ENCODE assay signal across 8 cellular contexts in genomic region chr2:201452856-201453643, GRCh38. TPM values are rescaled to one million over a fixed set of nuclear protein-coding genes. Genes with fewer than 3 reads are reported as not detected.
DNase-seq lines count a peak whose midpoint lies in the region; ATAC-seq, FAIRE-seq and TF ChIP-seq lines count a peak whose summit lies in the region.

No MANE protein-coding gene starts in this region.

- no peaks in the 10 kb centered on the region for H3K27me3 ChIP-seq in HUES48 (ENCODE audit: control insufficient read depth, insufficient read depth, low read length)
- H3K27me3 ChIP-seq in breast epithelium = no peaks in the 10 kb centered on the region
- H3K27me3 ChIP-seq in muscle layer of duodenum (ENCODE audit: low read depth, low read length) = no peaks in the 10 kb centered on the region

- WGBS in A549 (ENCODE audit: missing lambda C conversion rate) = 91% methylated on average over 8 of the region's 8 CpGs

- no peak for TF ChIP-seq EP300 in A549 (IDR thresholded peaks at IDR 0.05)

- no peak overlapping the region for H3K9ac ChIP-seq in HUES48 (ENCODE audit: low read depth, low read length)

- ATAC-seq in A549 (no peak), HG02678 (IDR thresholded peaks at IDR 0.05; ENCODE audit: unreplicated experiment) (no peak), left colon (no peak)

- POLR2A ChIA-PET in A549 (lab: Yijun Ruan, JAX) = no interaction called here

- no peak for TF ChIP-seq RAD21 in A549 (conservative IDR thresholded peaks at IDR 0.05 in 1 of 2, IDR thresholded peaks at IDR 0.05 in 1 of 2)

- H3K36me3 ChIP-seq in HUES48 (ENCODE audit: control insufficient read depth, insufficient read depth, low read length) (no peaks in the 10 kb centered on the region), breast epithelium (no peaks in the 10 kb centered on the region), muscle layer of duodenum (ENCODE audit: control insufficient read depth in 1 of 2, insufficient read depth in 2 of 2, low read length in 2 of 2) (peaks cover 0 to 4% of the 10 kb centered on the region in 2 donors)

- peak overlapping the region; percentile 90 for H3K4me2 ChIP-seq in A549

- TF ChIP-seq POLR2A in A549 (IDR thresholded peaks at IDR 0.05; ENCODE audit: low read length) = no peak
- no peak for TF ChIP-seq POLR2A in breast epithelium (IDR thresholded peaks at IDR 0.05)

- H3K4me3 ChIP-seq in A549 (peak overlapping the region; percentile 80; the same call in 2 of the 3 replicates), HUES48 (ENCODE audit: low read depth, low read length) (peak overlapping the region; percentile 84), breast epithelium (peak overlapping the region; percentile 71 to 89 (median 77)), muscle layer of duodenum (ENCODE audit: low read depth in 1 of 2, low read length in 2 of 2) (peak overlapping the region; percentile 91 to 99)

- peaks cover 17% of the 10 kb centered on the region; the same call in 1 of the 3 replicates for H3K4me1 ChIP-seq in A549
- peaks cover 9% of the 10 kb centered on the region; the same call in 1 of the 2 replicates for H3K4me1 ChIP-seq in HUES48 (ENCODE audit: control insufficient read depth, insufficient read depth, low read length)
- peaks cover 0 to 8% of the 10 kb centered on the region in 2 donors for H3K4me1 ChIP-seq in breast epithelium
- peaks cover 0 to 24% of the 10 kb centered on the region in 2 donors for H3K4me1 ChIP-seq in muscle layer of duodenum (ENCODE audit: control insufficient read depth in 1 of 2, insufficient read depth in 2 of 2, low read length in 2 of 2)

- no peak for TF ChIP-seq CTCF in A549 (IDR thresholded peaks at IDR 0.05)
- no peak for TF ChIP-seq CTCF in breast epithelium (IDR thresholded peaks at IDR 0.05)

- H3K27ac ChIP-seq in A549 (no peak overlapping the region; a peak in 1 of 6 replicates), HUES48 (ENCODE audit: low read depth, low read length) (no peak overlapping the region), breast epithelium (no peak overlapping the region), muscle layer of duodenum (ENCODE audit: low read length) (peak overlapping the region; percentile 40)

- H3K9me3 ChIP-seq in A549 = no peaks in the 10 kb centered on the region
- no peaks in the 10 kb centered on the region for H3K9me3 ChIP-seq in HUES48 (ENCODE audit: control insufficient read depth, insufficient read depth, low read length)
- H3K9me3 ChIP-seq in breast epithelium = no peaks in the 10 kb centered on the region
- H3K9me3 ChIP-seq in muscle layer of duodenum (ENCODE audit: control insufficient read depth in 1 of 2, low read length in 2 of 2) = no peaks in the 10 kb centered on the region

- CTCF ChIA-PET in A549 (lab: Yijun Ruan, JAX) = interaction anchor here (1.5 to 1.7 kb wide), 2 partner anchors 15 to 221 kb away, joined by 5 to 6 read pairs; no protein-coding TSS in a partner anchor

- intact Hi-C loops in breast epithelium (cut with DNase I; ENCODE audit: low total_unique reads) (no loop called here), left colon (cut with DNase I, micrococcal nuclease) (no loop called here)

- FAIRE-seq in A549 (lab: Jason Lieb, UNC) = no peak

- no peak for DNase-seq in A549 (ENCODE audit: low read depth in 1 of 2, low spot score in 1 of 2)
- DNase-seq in breast epithelium (ENCODE audit: low spot score in 2 of 2) = no peak
- DNase-seq in NCI-H1436 (lab: John Stamatoyannopoulos, UW) = no peak
- no peak for DNase-seq in NOMO-1 treated with dmso at 0.1 percent for 144 hours (lab: John Stamatoyannopoulos, UW; ENCODE audit: unreplicated experiment)
- no peak for DNase-seq in left colon

TF ChIP-seq in A549, 52 proteins besides CTCF, POLR2A, EP300 and RAD21:
- TF ChIP-seq ZNF302 (CRISPR knock-in tag; IDR thresholded peaks at IDR 0.05) (no peak), JUN (IDR thresholded peaks at IDR 0.05) (no peak), KDM1A (IDR thresholded peaks at IDR 0.05; ENCODE audit: low read depth) (no peak), JUNB (IDR thresholded peaks at IDR 0.05) (no peak)
TF ChIP-seq in A549: peak in this region for 0.

RNA-seq across cellular contexts. Expression of gene STRADB, which starts 1.5 kb away (rescaled TPM):
- polyA plus RNA-seq in A549 (2011; rRNA removed) (29.0 and 34.4 TPM in 2 replicates), A549 (2017; fragmentation: RNase III; extraction: RNeasy Plus Mini Kit Qiagen cat#74134 plus additional on column Dnase treatment) (24.0 to 27.4 TPM (median 25.6 TPM) in 3 replicates)
- 7.4 and 10.3 TPM in 2 replicates for polyA plus RNA-seq in A549 (2012; cell fraction: cytosol; rRNA removed)
- 5.2 and 9.0 TPM in 2 replicates for polyA plus RNA-seq in A549 (2012; cell fraction: nucleus; rRNA removed)
- 12.3 and 20.6 TPM in 2 replicates for polyA minus RNA-seq in A549 (2011; rRNA and poly(A)+ RNA removed)
- total RNA-seq in breast epithelium (10 to 100 TPM; 20.3 to 30.0 (median 27.7) TPM), left colon (10 to 100 TPM; 47.5 to 75.9 TPM)

RNA-seq across cellular contexts. Expression of gene TRAK2, which starts 1.8 kb away (rescaled TPM):
- polyA plus RNA-seq in A549 (2011; rRNA removed) (22.4 and 23.2 TPM in 2 replicates), A549 (2017; fragmentation: RNase III; extraction: RNeasy Plus Mini Kit Qiagen cat#74134 plus additional on column Dnase treatment) (10.2 to 10.8 TPM (median 10.4 TPM) in 3 replicates)
- polyA plus RNA-seq in A549 (2012; cell fraction: cytosol; rRNA removed) = 3.6 and 4.7 TPM in 2 replicates
- polyA plus RNA-seq in A549 (2012; cell fraction: nucleus; rRNA removed) = 2.1 and 3.3 TPM in 2 replicates
- polyA minus RNA-seq in A549 (2011; rRNA and poly(A)+ RNA removed) = 22.7 and 26.3 TPM in 2 replicates
- total RNA-seq in breast epithelium (10 to 100 TPM; 35.4 to 62.2 (median 50.1) TPM), left colon (10 to 100 TPM; 55.7 to 73.7 TPM)
